In the genomic region with DNA sequence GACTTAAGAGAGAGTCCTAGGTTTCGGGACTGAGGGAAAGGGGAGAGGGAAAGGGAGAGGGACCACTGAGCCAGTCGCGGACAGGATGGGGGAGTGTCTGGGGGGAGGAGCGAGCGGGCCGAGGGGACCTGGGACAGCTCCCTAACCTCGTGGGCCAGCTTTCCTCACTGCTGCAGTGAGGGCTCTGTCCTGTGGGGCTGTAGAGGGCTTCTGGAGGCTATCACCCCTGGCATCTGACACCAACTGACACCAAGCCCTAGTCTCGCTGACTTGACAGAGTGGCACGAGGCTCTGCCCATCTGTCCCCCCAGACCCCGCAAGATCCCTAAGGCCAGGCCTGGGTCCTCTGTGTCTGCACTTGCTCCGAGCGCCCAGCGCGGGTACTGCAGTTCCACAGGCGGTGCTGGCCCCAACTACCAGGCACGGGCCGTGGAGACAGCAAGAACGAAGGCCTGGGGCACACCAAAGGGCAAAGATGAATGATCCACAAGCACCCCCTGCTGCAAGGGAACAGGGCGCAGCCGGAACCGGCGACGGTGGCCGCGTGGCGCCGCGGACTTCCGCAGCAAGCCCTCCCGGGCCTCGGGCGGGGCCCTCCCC, we compare ENCODE assay signal across 8 cellular contexts. TPM values are rescaled to one million over a fixed set of nuclear protein-coding genes. Genes with fewer than 3 reads are reported as not detected.
DNase-seq lines count a peak whose midpoint lies in the region; ATAC-seq and TF ChIP-seq lines count a peak whose summit lies in the region.

No MANE protein-coding gene starts in this region.

- peaks cover 0 to 12% of the 10 kb centered on the region in 2 donors for H3K4me1 ChIP-seq in naive thymus-derived CD4-positive, alpha-beta T cell (ENCODE audit: control insufficient read depth in 2 of 2, insufficient read depth in 2 of 2, low read length in 2 of 2)
- peaks cover 12% of the 10 kb centered on the region for H3K4me1 ChIP-seq in vagina

- DNase-seq in D341Med (ENCODE audit: low spot score): peak; percentile 50
- peak in 1 of 3 donors; percentile 26 for DNase-seq in T-helper 17 cell
- DNase-seq in epithelial cell of esophagus (ENCODE audit: low read depth): peak; percentile 27
- DNase-seq in naive thymus-derived CD4-positive, alpha-beta T cell: peak in 2 of 9 donors; percentile 26 to 42
- DNase-seq in vagina (ENCODE audit: extremely low spot score in 2 of 2): no peak
- no peak for DNase-seq in NCI-H187 treated with DMSO at 0.1 percent for 48 hours (lab: John Stamatoyannopoulos, UW)

- H3K27me3 Mint-ChIP-seq in T-helper 17 cell: no peaks in the 10 kb centered on the region
- H3K27me3 Mint-ChIP-seq in naive thymus-derived CD4-positive, alpha-beta T cell: no peaks in the 10 kb centered on the region

- peaks cover 9% of the 10 kb centered on the region for H3K4me1 Mint-ChIP-seq in T-helper 17 cell
- peaks cover 0 to 26% (median 12%) of the 10 kb centered on the region in 7 donors for H3K4me1 Mint-ChIP-seq in naive thymus-derived CD4-positive, alpha-beta T cell

- H3K27me3 ChIP-seq in naive thymus-derived CD4-positive, alpha-beta T cell (ENCODE audit: control insufficient read depth in 2 of 2, insufficient read depth in 2 of 2, low read length in 2 of 2): no peaks in the 10 kb centered on the region
- H3K27me3 ChIP-seq in vagina: no peaks in the 10 kb centered on the region

- TF ChIP-seq CTCF in epithelial cell of esophagus (IDR thresholded peaks at IDR 0.05; ENCODE audit: insufficient read depth, low read depth, low read length, missing control alignments) (no peak), vagina (IDR thresholded peaks at IDR 0.05) (no peak)

- no peaks in the 10 kb centered on the region for H3K9me3 Mint-ChIP-seq in naive thymus-derived CD4-positive, alpha-beta T cell

- H3K27ac ChIP-seq in naive thymus-derived CD4-positive, alpha-beta T cell (ENCODE audit: low read depth, low read length): peak overlapping the region; percentile 67
- peak overlapping the region; percentile 65 for H3K27ac ChIP-seq in vagina

- POLR2A ChIA-PET in naive thymus-derived CD4-positive, alpha-beta T cell (lab: Charles Lee): interaction anchor here (0.8 to 2.4 kb wide), 3 partner anchors 38 to 528 kb away, joined by 3 to 6 read pairs (median 4); partner anchors contain the start of gene ZNF275

- H3K36me3 ChIP-seq in naive thymus-derived CD4-positive, alpha-beta T cell (ENCODE audit: control insufficient read depth in 2 of 3, insufficient read depth in 3 of 3, low read length in 3 of 3): peaks cover 0 to 5% (median 0%) of the 10 kb centered on the region in 3 experiments
- H3K36me3 ChIP-seq in vagina: no peaks in the 10 kb centered on the region

- intact Hi-C loops in naive thymus-derived CD4-positive, alpha-beta T cell (cut with micrococcal nuclease): loop anchor here (1.0 to 2.0 kb wide), 16 partner anchors 9 to 529 kb away; partner anchors contain the start of genes CCNQ (in 2 of the 2), IDH3G (in 2 of the 2), SSR4 (in 2 of the 2) and ZNF275 (in 2 of the 2)
- intact Hi-C loops in vagina (cut with DNase I): loop anchor here (2.0 to 5.0 kb wide), 2 partner anchors 25 to 37 kb away; partner anchors contain the start of gene BGN

- H3K9me3 ChIP-seq in T-helper 17 cell (ENCODE audit: control insufficient read depth, low read length, poor library complexity, severe bottlenecking): no peaks in the 10 kb centered on the region
- H3K9me3 ChIP-seq in naive thymus-derived CD4-positive, alpha-beta T cell (ENCODE audit: control insufficient read depth in 2 of 3, low read length in 3 of 3): no peaks in the 10 kb centered on the region
- H3K9me3 ChIP-seq in vagina: no peaks in the 10 kb centered on the region

- ATAC-seq in GM19397 (IDR thresholded peaks at IDR 0.05; ENCODE audit: unreplicated experiment) (peak; percentile 35), HG03378 (IDR thresholded peaks at IDR 0.05; ENCODE audit: unreplicated experiment) (peak; percentile 16), T-helper 17 cell (peak; percentile 42)
- peak; percentile 30 for ATAC-seq in naive thymus-derived CD4-positive, alpha-beta T cell

- H3K4me3 ChIP-seq in epithelial cell of esophagus (ENCODE audit: low read length) (peak overlapping the region; percentile 62), vagina (peak overlapping the region; percentile 51)
- peak overlapping the region; percentile 74 for H3K4me3 ChIP-seq in naive thymus-derived CD4-positive, alpha-beta T cell (ENCODE audit: low read length)

- peak overlapping the region; percentile 84 for H3K4me3 Mint-ChIP-seq in T-helper 17 cell
- H3K4me3 Mint-ChIP-seq in naive thymus-derived CD4-positive, alpha-beta T cell: peak overlapping the region; percentile 64 to 88 (median 82)

- CTCF ChIA-PET in naive thymus-derived CD4-positive, alpha-beta T cell (lab: Charles Lee): interaction anchor here (1.8 kb wide), 1 partner anchor 38 kb away, joined by 6 read pairs; no protein-coding TSS in a partner anchor

- H3K27ac Mint-ChIP-seq in T-helper 17 cell: no peak overlapping the region
- peak overlapping the region in 7 of 9 donors; percentile 33 to 84 (median 72) for H3K27ac Mint-ChIP-seq in naive thymus-derived CD4-positive, alpha-beta T cell

- no peaks in the 10 kb centered on the region for H3K36me3 Mint-ChIP-seq in T-helper 17 cell (ENCODE audit: low read depth)
- peaks cover 0 to 3% (median 0%) of the 10 kb centered on the region in 5 donors for H3K36me3 Mint-ChIP-seq in naive thymus-derived CD4-positive, alpha-beta T cell

- no peak for TF ChIP-seq POLR2A in vagina (IDR thresholded peaks at IDR 0.05)

RNA-seq across cellular contexts. Expression of gene HAUS7, which starts 0.5 kb away (rescaled TPM):
- total RNA-seq in T-helper 17 cell (10 to 100 TPM; 27.1 to 34.2 TPM), vagina (17.7 TPM)
- 10 to 100 TPM; 23.2 to 44.8 (median 31.4) TPM for total RNA-seq in naive thymus-derived CD4-positive, alpha-beta T cell
- 10 to 100 TPM; 20.7 to 28.4 TPM for polyA plus RNA-seq in naive thymus-derived CD4-positive, alpha-beta T cell

RNA-seq across cellular contexts. Expression of gene TREX2, which starts 24.1 kb away (rescaled TPM):
- total RNA-seq in T-helper 17 cell (1 to 10 TPM; 2.0 to 3.3 TPM), vagina (9.6 TPM)
- total RNA-seq in naive thymus-derived CD4-positive, alpha-beta T cell: 1 to 10 TPM; 2.7 to 5.5 (median 3.5) TPM
- polyA plus RNA-seq in naive thymus-derived CD4-positive, alpha-beta T cell: 1 to 10 TPM in 1 of 2 donors, under 1 TPM in 1; 0.25 to 1.6 TPM

RNA-seq across cellular contexts. Expression of gene BGN, which starts 24.9 kb away (rescaled TPM):
- total RNA-seq in T-helper 17 cell (not detected), vagina (106 TPM)
- total RNA-seq in naive thymus-derived CD4-positive, alpha-beta T cell: not detected
- not detected for polyA plus RNA-seq in naive thymus-derived CD4-positive, alpha-beta T cell

RNA-seq across cellular contexts. Expression of gene ATP2B3, which starts 47.5 kb away (rescaled TPM):
- total RNA-seq in T-helper 17 cell: not detected
- not detected for total RNA-seq in naive thymus-derived CD4-positive, alpha-beta T cell
- polyA plus RNA-seq in naive thymus-derived CD4-positive, alpha-beta T cell: not detected
- total RNA-seq in vagina: 0.25 TPM

RNA-seq across cellular contexts. Expression of gene ZFP92, which starts 58.6 kb away (rescaled TPM):
- total RNA-seq in T-helper 17 cell: 1 to 10 TPM in 1 of 2 donors, under 1 TPM in 1; 0.50 to 1.2 TPM
- total RNA-seq in naive thymus-derived CD4-positive, alpha-beta T cell: 1 to 10 TPM in 2 of 5 experiments, under 1 TPM in 3; 0.14 to 1.8 (median 0.24) TPM
- polyA plus RNA-seq in naive thymus-derived CD4-positive, alpha-beta T cell: under 1 TPM; 0.07 to 0.20 TPM
- total RNA-seq in vagina: 0.25 TPM

Comparison
In these comparisons a context has a peak if more than half of its experiments do, and no peak if none do; other contexts are left out.
1. DNase-seq: peak in D341Med (single experiment) and epithelial cell of esophagus (single experiment); none in vagina (0 of 2) and NCI-H187 treated with DMSO at 0.1 percent for 48 hours (single experiment).
2. RNA of gene BGN, which starts 24.9 kb away (total RNA-seq): 106 TPM in vagina (single experiment); not detected in naive thymus-derived CD4-positive, alpha-beta T cell and not detected in T-helper 17 cell; every median in the first group is over 10 times any median in the second.
3. Peak in every context shown above with its lines, with median percentiles within 50 percentile points of each other: ATAC-seq and H3K4me3 ChIP-seq.